ENCODE assay signal across 8 cellular contexts in genomic region chr11:8871283-8871775, GRCh38. TPM values are rescaled to one million over a fixed set of nuclear protein-coding genes. Genes with fewer than 3 reads are reported as not detected.
DNase-seq lines count a peak whose midpoint lies in the region; ATAC-seq and TF ChIP-seq lines count a peak whose summit lies in the region.

No MANE protein-coding gene starts in this region.

- H3K9me3 ChIP-seq in duodenal mucosa (ENCODE audit: control insufficient read depth in 1 of 2, low read length in 2 of 2) (no peaks in the 10 kb centered on the region), right lobe of liver (no peaks in the 10 kb centered on the region), suprapubic skin (no peaks in the 10 kb centered on the region)

- no peak overlapping the region for H3K9ac ChIP-seq in duodenal mucosa (ENCODE audit: low read depth in 1 of 2, low read length in 2 of 2)

- intact Hi-C loops in right lobe of liver (cut with DNase I): no loop called here

- H3K4me3 ChIP-seq in GM08714 (ENCODE audit: low read length) (0 out of 2 replicates have a peak overlapping the region, but pooled peaks have one; percentile 62), duodenal mucosa (ENCODE audit: low read depth in 1 of 2, low read length in 2 of 2) (peak overlapping the region; percentile 61 to 70), right lobe of liver (peak overlapping the region; percentile 61 to 72 (median 72)), suprapubic skin (peak overlapping the region; percentile 92)

- no peaks in the 10 kb centered on the region for H3K27me3 ChIP-seq in duodenal mucosa (ENCODE audit: control insufficient read depth in 1 of 2, insufficient read depth in 2 of 2, low read length in 2 of 2)
- H3K27me3 ChIP-seq in right lobe of liver: no peaks in the 10 kb centered on the region
- no peaks in the 10 kb centered on the region for H3K27me3 ChIP-seq in suprapubic skin

- H3K36me3 ChIP-seq in duodenal mucosa (ENCODE audit: control insufficient read depth in 1 of 2, insufficient read depth in 2 of 2, low read length in 2 of 2): no peaks in the 10 kb centered on the region
- no peaks in the 10 kb centered on the region for H3K36me3 ChIP-seq in right lobe of liver
- H3K36me3 ChIP-seq in suprapubic skin: no peaks in the 10 kb centered on the region

- DNase-seq in 8988T: peak; percentile 63
- DNase-seq in right lobe of liver: peak in 2 of 3 donors; percentile 23 to 48
- peak; percentile 80 to 82 for DNase-seq in suprapubic skin (ENCODE audit: low spot score in 2 of 2)
- no peak for DNase-seq in islet precursor cell
- DNase-seq in stimulated activated CD4-positive, alpha-beta T cell treated with anti-CD3 and anti-CD28 coated beads, Interleukin-4, amount 100 ng/mL, for 24 hours: no peak

- H3K4me1 ChIP-seq in duodenal mucosa (ENCODE audit: control insufficient read depth in 1 of 2, insufficient read depth in 2 of 2, low read length in 2 of 2) (peaks cover 6 to 15% of the 10 kb centered on the region in 2 donors), right lobe of liver (peaks cover 0 to 3% (median 0%) of the 10 kb centered on the region in 4 donors), suprapubic skin (peaks cover 24% of the 10 kb centered on the region)

- H3K27ac ChIP-seq in duodenal mucosa (ENCODE audit: low read depth, low read length) (no peak overlapping the region), right lobe of liver (peak overlapping the region; percentile 34 to 79 (median 53)), suprapubic skin (peak overlapping the region; percentile 90)

- TF ChIP-seq CTCF in right lobe of liver (IDR thresholded peaks at IDR 0.05) (no peak), suprapubic skin (IDR thresholded peaks at IDR 0.05) (no peak)

- ATAC-seq in right lobe of liver: peak; percentile 69 to 72 (median 70)

- TF ChIP-seq EP300 in suprapubic skin (IDR thresholded peaks at IDR 0.05): no peak

- TF ChIP-seq POLR2A in right lobe of liver (IDR thresholded peaks at IDR 0.05) (no peak), suprapubic skin (IDR thresholded peaks at IDR 0.05) (no peak)

- WGBS in right lobe of liver (ENCODE audit: insufficient coverage, low coverage, low lambda C conversion rate, missing lambda C conversion rate): 13% methylated on average over 15 of the region's 15 CpGs
- WGBS in suprapubic skin: 3% methylated on average over 15 of the region's 15 CpGs

TF ChIP-seq in PFSK-1, 5 proteins besides CTCF, POLR2A, EP300 and RAD21:
- TF ChIP-seq TAF1 (IDR thresholded peaks at IDR 0.05; ENCODE audit: borderline replicate concordance, insufficient read depth, low read length) (peak; percentile 65; the same call in 1 of the 2 replicates), POLR2AphosphoS5 (IDR thresholded peaks at IDR 0.05; ENCODE audit: low read depth, low read length) (peak; percentile 77; the same call in 1 of the 2 replicates), REST (IDR thresholded peaks at IDR 0.05; ENCODE audit: insufficient read depth in 1 of 2, low read depth in 2 of 2, low read length in 2 of 2) (peak in 1 of 2 experiments; percentile 59; a peak in 1 of 4 replicates), SIN3A (IDR thresholded peaks at IDR 0.05; ENCODE audit: borderline replicate concordance, insufficient read depth, low read length) (no peak), FOXP2 (optimal IDR thresholded peaks at IDR 0.05; ENCODE audit: borderline replicate concordance, extremely low read depth, extremely low read length, insufficient read depth) (no peak)

RNA-seq across cellular contexts. Expression of gene AKIP1, which starts 39.7 kb away (rescaled TPM):
- polyA plus RNA-seq in PFSK-1 (2012; ENCODE audit: insufficient read length, low read depth): 46.3 TPM
- total RNA-seq in right lobe of liver (10 to 100 TPM in 3 of 6 experiments, 1 to 10 TPM in 3; 5.8 to 14.8 (median 8.7) TPM), suprapubic skin (10 to 100 TPM in 2 of 4 donors, 1 to 10 TPM in 2; 4.6 to 15.7 (median 11.3) TPM)

Comparison
In these comparisons a context has a peak if more than half of its experiments do, and no peak if none do; other contexts are left out.
1. DNase-seq: peak in 8988T (single experiment), right lobe of liver (2 of 3) and suprapubic skin (2 of 2); none in islet precursor cell (single experiment) and stimulated activated CD4-positive, alpha-beta T cell treated with anti-CD3 and anti-CD28 coated beads, Interleukin-4, amount 100 ng/mL, for 24 hours (single experiment).
2. Peak in every context shown above with its lines, with median percentiles within 50 percentile points of each other: H3K4me3 ChIP-seq.